ENCODE assay signal across 9 cellular contexts in the genomic region with DNA sequence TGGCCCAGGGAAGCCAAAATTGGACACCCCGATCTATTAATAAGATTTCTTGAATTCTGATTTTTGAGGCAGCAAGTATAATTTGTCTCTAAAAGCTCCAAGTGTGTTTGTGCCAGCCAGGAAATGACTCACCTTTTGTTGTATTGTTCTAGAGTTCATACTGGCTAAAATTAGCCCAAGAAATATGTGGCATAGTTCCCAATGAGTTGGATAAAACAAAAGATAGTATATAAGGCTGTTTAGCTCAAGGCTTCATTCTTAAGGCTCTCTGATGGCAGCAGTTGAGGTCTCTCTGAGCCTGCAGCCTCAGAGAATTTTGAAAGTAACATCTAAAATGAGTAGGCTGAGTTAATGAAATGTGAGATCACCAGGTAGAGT. TPM values are rescaled to one million over a fixed set of nuclear protein-coding genes. Genes with fewer than 3 reads are reported as not detected.
DNase-seq lines count a peak whose midpoint lies in the region; ATAC-seq and TF ChIP-seq lines count a peak whose summit lies in the region.
"Had no signal": no experiment of that assay in that cellular context is flagged by ENCODE, and none has a peak within 500 bp of the region (broad histone marks: within the 10 kb centered on the region; RNA-seq: fewer than 3 reads in every experiment).

No MANE protein-coding gene starts in this region.

- no peaks in the 10 kb centered on the region for H3K9me3 Mint-ChIP-seq in activated CD8-positive, alpha-beta T cell treated with anti-CD3 and anti-CD28 coated beads, Interleukin-2, amount 10 ng/mL, durations not matched to agents 7 days and 5 days (ENCODE audit: insufficient read depth)
- H3K9me3 Mint-ChIP-seq in type B pancreatic cell = no peaks in the 10 kb centered on the region

- CTCF ChIA-PET in activated CD8-positive, alpha-beta T cell treated with anti-CD3 and anti-CD28 coated beads, Interleukin-2, amount 10 ng/mL, durations not matched to agents 7 days and 5 days (lab: Charles Lee) = interaction anchor here (1.0 to 2.0 kb wide), 4 partner anchors 16 to 188 kb away, joined by 3 to 8 read pairs (median 5); no protein-coding TSS in a partner anchor

- H3K27ac Mint-ChIP-seq in activated CD8-positive, alpha-beta T cell treated with anti-CD3 and anti-CD28 coated beads, Interleukin-2, amount 10 ng/mL, durations not matched to agents 7 days and 5 days = peak overlapping the region; percentile 20
- H3K27ac Mint-ChIP-seq in type B pancreatic cell = no peak overlapping the region

- no peak for TF ChIP-seq CTCF in type B pancreatic cell (conservative IDR thresholded peaks at IDR 0.05)

- H3K27me3 Mint-ChIP-seq in activated CD8-positive, alpha-beta T cell treated with anti-CD3 and anti-CD28 coated beads, Interleukin-2, amount 10 ng/mL, durations not matched to agents 7 days and 5 days (ENCODE audit: low read depth) = no peaks in the 10 kb centered on the region
- no peaks in the 10 kb centered on the region for H3K27me3 Mint-ChIP-seq in type B pancreatic cell

- H3K4me1 Mint-ChIP-seq in activated CD8-positive, alpha-beta T cell treated with anti-CD3 and anti-CD28 coated beads, Interleukin-2, amount 10 ng/mL, durations not matched to agents 7 days and 5 days (ENCODE audit: low read depth) = peaks cover 25% of the 10 kb centered on the region
- H3K4me1 Mint-ChIP-seq in type B pancreatic cell (ENCODE audit: unreplicated experiment) = no peaks in the 10 kb centered on the region

- intact Hi-C loops in Right ventricle myocardium superior (cut with DNase I) = no loop called here

- DNase-seq in NCI-H2029 treated with DMSO at 0.1 percent for 48 hours (lab: John Stamatoyannopoulos, UW) = peak; percentile 14
- DNase-seq in NCI-H2029 (lab: John Stamatoyannopoulos, UW) = no peak
- no peak for DNase-seq in activated CD8-positive, alpha-beta T cell treated with anti-CD3 and anti-CD28 coated beads, Interleukin-2, amount 10 ng/mL, durations not matched to agents 7 days and 5 days
- DNase-seq in Right ventricle myocardium superior = no peak
- DNase-seq in stromal cell of bone marrow (ENCODE audit: low read depth) = peak; percentile 71
- no peak for DNase-seq in type B pancreatic cell (ENCODE audit: extremely low spot score, unreplicated experiment)
- DNase-seq: cerebellar nuclear complex had no signal

- ATAC-seq in activated CD8-positive, alpha-beta T cell treated with anti-CD3 and anti-CD28 coated beads, Interleukin-2, amount 10 ng/mL, durations not matched to agents 7 days and 5 days = no peak
- ATAC-seq in Right ventricle myocardium superior (ENCODE audit: poor library complexity) = peak; percentile 65
- ATAC-seq in HG02798 (IDR thresholded peaks at IDR 0.05; ENCODE audit: poor library complexity, unreplicated experiment) = no peak
- ATAC-seq in GM19023 (IDR thresholded peaks at IDR 0.05; ENCODE audit: unreplicated experiment) = no peak

- no peak overlapping the region for H3K4me3 Mint-ChIP-seq in activated CD8-positive, alpha-beta T cell treated with anti-CD3 and anti-CD28 coated beads, Interleukin-2, amount 10 ng/mL, durations not matched to agents 7 days and 5 days
- no peak overlapping the region for H3K4me3 Mint-ChIP-seq in type B pancreatic cell

- POLR2A ChIA-PET in activated CD8-positive, alpha-beta T cell treated with anti-CD3 and anti-CD28 coated beads, Interleukin-2, amount 10 ng/mL, durations not matched to agents 7 days and 5 days (lab: Charles Lee) = interaction anchor here (2.1 kb wide), 1 partner anchor 22 kb away, joined by 10 read pairs; the partner anchor contains the start of genes HMGXB3 and TIGD6

- H3K36me3 Mint-ChIP-seq in activated CD8-positive, alpha-beta T cell treated with anti-CD3 and anti-CD28 coated beads, Interleukin-2, amount 10 ng/mL, durations not matched to agents 7 days and 5 days (ENCODE audit: low read depth) = peaks cover 73% of the 10 kb centered on the region
- peaks cover 45% of the 10 kb centered on the region for H3K36me3 Mint-ChIP-seq in type B pancreatic cell

RNA-seq across cellular contexts. Expression of gene HMGXB3, which starts 21.6 kb away (rescaled TPM):
- total RNA-seq in activated CD8-positive, alpha-beta T cell treated with anti-CD3 and anti-CD28 coated beads, Interleukin-2, amount 10 ng/mL, durations not matched to agents 7 days and 5 days = 10 to 100 TPM; 36.5 to 37.5 TPM
- 13.8 TPM for total RNA-seq in Right ventricle myocardium superior
- total RNA-seq in type B pancreatic cell (ENCODE audit: low replicate concordance) = 36.3 and 40.5 TPM in 2 replicates

RNA-seq across cellular contexts. Expression of gene TIGD6, which starts 21.7 kb away (rescaled TPM):
- total RNA-seq in activated CD8-positive, alpha-beta T cell treated with anti-CD3 and anti-CD28 coated beads, Interleukin-2, amount 10 ng/mL, durations not matched to agents 7 days and 5 days = 1 to 10 TPM; 1.1 to 1.4 TPM
- 1.9 TPM for total RNA-seq in Right ventricle myocardium superior
- 4.9 and 5.5 TPM in 2 replicates for total RNA-seq in type B pancreatic cell (ENCODE audit: low replicate concordance)

Comparison
In these comparisons a context has a peak if more than half of its experiments do, and no peak if none do; other contexts are left out.
1. DNase-seq: peak in NCI-H2029 treated with DMSO at 0.1 percent for 48 hours (single experiment) and stromal cell of bone marrow (single experiment); none in NCI-H2029 (single experiment), activated CD8-positive, alpha-beta T cell treated with anti-CD3 and anti-CD28 coated beads, Interleukin-2, amount 10 ng/mL, durations not matched to agents 7 days and 5 days (single experiment), Right ventricle myocardium superior (single experiment) and type B pancreatic cell (single experiment).